ENCODE assay signal across 8 cellular contexts in genomic region chr5:103258368-103258956, GRCh38. TPM values are rescaled to one million over a fixed set of nuclear protein-coding genes. Genes with fewer than 3 reads are reported as not detected.
DNase-seq lines count a peak whose midpoint lies in the region; TF ChIP-seq lines count a peak whose summit lies in the region.

Gene MACIR, plus strand, starts transcription at chr5:103258763. Its CDS starts 17,157 bp downstream, at chr5:103275920.

- DNase-seq in GM04503 (ENCODE audit: low read depth), result peak; percentile 90
- DNase-seq in HFF-Myc (ENCODE audit: extremely low read depth, low read depth), result peak; percentile 89
- DNase-seq in NAMALWA (ENCODE audit: low spot score), result peak; percentile 97
- DNase-seq in SK-MEL-5 (ENCODE audit: low read depth, low spot score), result peak; percentile 98
- peak; percentile 98 for DNase-seq in activated naive CD4-positive, alpha-beta T cell treated with anti-CD3 and anti-CD28 coated beads, Interleukin-2, amount 10 ng/mL, durations not matched to agents 7 days and 5 days
- DNase-seq in foreskin melanocyte, result peak; percentile 98
- DNase-seq in stromal cell of bone marrow (ENCODE audit: low read depth), result peak; percentile 97

- peak within 1 kb of the TSS; percentile 84 for H3K4me3 ChIP-seq in HFF-Myc (replicated peaks; ENCODE audit: low read depth, low read length)
- peak within 1 kb of the TSS; percentile 73 for H3K4me3 ChIP-seq in neuron (ENCODE audit: low read length)

- in situ Hi-C loops in SK-MEL-5 (cut with HindIII; ENCODE audit: low pct_unique_long_range_greater_than_20kb, low sequenced_read_pairs), result no loop called here

- no peaks in the 10 kb centered on the region for H3K27me3 ChIP-seq in neuron (ENCODE audit: insufficient read depth, low read length)

- no peaks in the 10 kb centered on the region for H3K9me3 ChIP-seq in neuron (ENCODE audit: low read length)

- H3K27me3 Mint-ChIP-seq in activated naive CD4-positive, alpha-beta T cell treated with anti-CD3 and anti-CD28 coated beads, Interleukin-2, amount 10 ng/mL, durations not matched to agents 7 days and 5 days, result peaks cover 38% of the 10 kb centered on the region

- H2AFZ ChIP-seq in neuron (ENCODE audit: low read depth, low read length), result peak within 1 kb of the TSS; percentile 74

- H3K4me3 Mint-ChIP-seq in activated naive CD4-positive, alpha-beta T cell treated with anti-CD3 and anti-CD28 coated beads, Interleukin-2, amount 10 ng/mL, durations not matched to agents 7 days and 5 days, result peak within 1 kb of the TSS; percentile 80

- CTCF ChIA-PET in activated naive CD4-positive, alpha-beta T cell treated with anti-CD3 and anti-CD28 coated beads, Interleukin-2, amount 10 ng/mL, durations not matched to agents 7 days and 5 days (lab: Charles Lee), result interaction anchor here (0.6 to 2.0 kb wide), 3 partner anchors 14 to 81 kb away, joined by 4 to 6 read pairs (median 5); no protein-coding TSS in a partner anchor

- no peak for TF ChIP-seq CTCF in HFF-Myc (IDR thresholded peaks at IDR 0.05; ENCODE audit: low read depth, low read length, missing control alignments)

- no peaks in the 10 kb centered on the region for H3K36me3 ChIP-seq in neuron (ENCODE audit: insufficient read depth, low read length)

- H3K4me1 ChIP-seq in neuron (ENCODE audit: insufficient read depth, low read length), result peaks cover 30% of the 10 kb centered on the region

- H3K27ac Mint-ChIP-seq in activated naive CD4-positive, alpha-beta T cell treated with anti-CD3 and anti-CD28 coated beads, Interleukin-2, amount 10 ng/mL, durations not matched to agents 7 days and 5 days, result peak within 1 kb of the TSS; percentile 85

- H3K36me3 Mint-ChIP-seq in activated naive CD4-positive, alpha-beta T cell treated with anti-CD3 and anti-CD28 coated beads, Interleukin-2, amount 10 ng/mL, durations not matched to agents 7 days and 5 days, result peaks cover 1% of the 10 kb centered on the region

- no peaks in the 10 kb centered on the region for H3K9me3 Mint-ChIP-seq in activated naive CD4-positive, alpha-beta T cell treated with anti-CD3 and anti-CD28 coated beads, Interleukin-2, amount 10 ng/mL, durations not matched to agents 7 days and 5 days

- peaks cover 28% of the 10 kb centered on the region for H3K4me1 Mint-ChIP-seq in activated naive CD4-positive, alpha-beta T cell treated with anti-CD3 and anti-CD28 coated beads, Interleukin-2, amount 10 ng/mL, durations not matched to agents 7 days and 5 days

RNA-seq across cellular contexts. Expression of gene MACIR, which starts in this region (rescaled TPM):
- total RNA-seq in SK-MEL-5 (2014; rRNA removed; shearing (Covaris generic)), result 21.7 and 26.0 TPM in 2 replicates
- polyA plus RNA-seq in SK-MEL-5 (2015; cell fraction: cytosol; rRNA removed), result 20.6 and 23.1 TPM in 2 replicates
- polyA plus RNA-seq in SK-MEL-5 (2015; cell fraction: nucleus; rRNA removed), result 80.2 and 85.3 TPM in 2 replicates

Comparison
In these comparisons a context has a peak if more than half of its experiments do, and no peak if none do; other contexts are left out.
1. Peak in every context shown above with its lines: DNase-seq and H3K4me3 ChIP-seq.